11 cellular contexts compared by ENCODE assay signal in genomic region chr2:129267559-129267958, GRCh38.
"Had no signal": no experiment of that assay in that cellular context is flagged by ENCODE, and none has a peak within 500 bp of the region (broad histone marks: within the 10 kb centered on the region; RNA-seq: fewer than 3 reads in every experiment).

No MANE protein-coding gene starts in this region.

- H3K9me3 ChIP-seq: HAP-1 had no signal

- ATAC-seq: GM23338, HCT116 had no signal

- H3K4me3 ChIP-seq: GM23248, GM23338, HAP-1 had no signal

- H3K4me1 ChIP-seq: HAP-1 had no signal

- H2AFZ ChIP-seq: GM23248, GM23338 had no signal

- H3K27ac ChIP-seq: GM23248 had no signal

- H3K36me3 ChIP-seq: HAP-1 had no signal

- DNase-seq: GM23248, GOT3, H7, H9, HCEC 1CT, HFFc6 had no signal

- H3K9ac ChIP-seq: GM23248 had no signal

- H3K4me2 ChIP-seq: GM23338 had no signal

- FAIRE-seq: H1, H54 had no signal
